Comparison of ENCODE assay signal across 8 cellular contexts in genomic region chr2:208265807-208266640, GRCh38. TPM values are rescaled to one million over a fixed set of nuclear protein-coding genes. Genes with fewer than 3 reads are reported as not detected.
DNase-seq lines count a peak whose midpoint lies in the region; ATAC-seq and TF ChIP-seq lines count a peak whose summit lies in the region.

Gene PIKFYVE, plus strand, starts transcription at chr2:208266255. Its CDS starts 5,265 bp downstream, at chr2:208271520.

- H3K27me3 ChIP-seq in H9 (ENCODE audit: insufficient read depth, low read length) = no peaks in the 10 kb centered on the region
- no peaks in the 10 kb centered on the region for H3K27me3 ChIP-seq in MG63

- H3K4me1 Mint-ChIP-seq in H9 = peaks cover 31 to 33% of the 10 kb centered on the region in 2 experiments
- H3K4me1 Mint-ChIP-seq in natural killer cell treated with Interleukin-12 subunit alpha and Interleukin-12 subunit beta and Interleukin-15 and Interleukin-18, amount 100 ng/mL, for 72 hours (ENCODE audit: low read depth in 2 of 2) = peaks cover 28 to 36% of the 10 kb centered on the region in 2 donors

- peak within 1 kb of the TSS; percentile 72 for H3K9ac ChIP-seq in H9 (ENCODE audit: extremely low read depth, insufficient read length, low read length)

- peak within 1 kb of the TSS; percentile 84 for H3K27ac ChIP-seq in H9 (ENCODE audit: insufficient read length, low read depth, low read length)

- H3K79me1 ChIP-seq in H9 (ENCODE audit: insufficient read depth, low read depth, low read length, poor library complexity, severe bottlenecking) = peaks cover 3% of the 10 kb centered on the region

- H3K4me3 ChIP-seq in MG63 (peak within 1 kb of the TSS; percentile 81), fibroblast of pulmonary artery (replicated peaks; ENCODE audit: low read depth, low read length) (peak within 1 kb of the TSS; percentile 65)

- peak within 1 kb of the TSS; percentile 96 to 98 (median 98) for H3K27ac Mint-ChIP-seq in H9
- H3K27ac Mint-ChIP-seq in natural killer cell treated with Interleukin-12 subunit alpha and Interleukin-12 subunit beta and Interleukin-15 and Interleukin-18, amount 100 ng/mL, for 72 hours = peak within 1 kb of the TSS; percentile 89 to 97

- peak; percentile 99 for DNase-seq in ELR (ENCODE audit: low read depth)
- peak; percentile 98 for DNase-seq in H9
- DNase-seq in MG63 = peak; percentile 98
- peak; percentile 94 for DNase-seq in SHP77 treated with DMSO at 0.1 percent for 48 hours (lab: John Stamatoyannopoulos, UW)
- peak; percentile 94 for DNase-seq in activated effector memory CD4-positive, alpha-beta T cell treated with anti-CD3 and anti-CD28 coated beads, Interleukin-2, amount 50 U/mL, for 16 hours
- DNase-seq in fibroblast of pulmonary artery (ENCODE audit: low read depth) = peak; percentile 99
- DNase-seq in natural killer cell treated with Interleukin-12 subunit alpha and Interleukin-12 subunit beta and Interleukin-15 and Interleukin-18, amount 100 ng/mL, for 72 hours (ENCODE audit: low spot score) = peak; percentile 96
- peak; percentile 90 for DNase-seq in stimulated activated naive CD8-positive, alpha-beta T cell treated with anti-CD3 and anti-CD28 coated beads, Interleukin-15, Interleukin-2, amounts not matched to agents 100 U/mL and 50 U/mL, for 24 hours

- H3K18ac ChIP-seq in H9 (ENCODE audit: insufficient read length, low read depth, low read length) = peak within 1 kb of the TSS; percentile 35

- H4K8ac ChIP-seq in H9 (replicated peaks; ENCODE audit: insufficient read length, low read depth, low read length) = no peak within 1 kb of the TSS

- peaks cover 18% of the 10 kb centered on the region for H3K79me2 ChIP-seq in H9 (ENCODE audit: insufficient read depth, low read length)

- ATAC-seq in natural killer cell treated with Interleukin-12 subunit alpha and Interleukin-12 subunit beta and Interleukin-15 and Interleukin-18, amount 100 ng/mL, for 72 hours = peak; percentile 95 to 97
- ATAC-seq in stimulated activated naive CD8-positive, alpha-beta T cell treated with anti-CD3 and anti-CD28 coated beads, Interleukin-15, Interleukin-2, amounts not matched to agents 100 U/mL and 50 U/mL, for 24 hours = peak; percentile 94

- H3K4me3 Mint-ChIP-seq in H9 = peak within 1 kb of the TSS; percentile 91 to 98
- peak within 1 kb of the TSS; percentile 94 for H3K4me3 Mint-ChIP-seq in natural killer cell treated with Interleukin-12 subunit alpha and Interleukin-12 subunit beta and Interleukin-15 and Interleukin-18, amount 100 ng/mL, for 72 hours

- WGBS in H9 (ENCODE audit: extremely low coverage, insufficient read length, low lambda C conversion rate) = no CpG with 5 or more reads among the region's 53 CpGs

- H3K4ac ChIP-seq in H9 (ENCODE audit: low read depth, low read length) = no peak within 1 kb of the TSS

- H3K56ac ChIP-seq in H9 (ENCODE audit: insufficient read length, low read depth, low read length) = no peak within 1 kb of the TSS

- no peaks in the 10 kb centered on the region for H3K4me1 ChIP-seq in H9 (ENCODE audit: insufficient read depth, low read length)

- no peak within 1 kb of the TSS for H2BK120ac ChIP-seq in H9 (ENCODE audit: low read depth, low read length, poor library complexity, severe bottlenecking)

- H3K36me3 ChIP-seq in MG63 = no peaks in the 10 kb centered on the region; the same call in 1 of the 2 replicates

- H3K9me3 ChIP-seq in H9 (ENCODE audit: control insufficient read depth, low read depth, low read length) = no peaks in the 10 kb centered on the region
- H3K9me3 ChIP-seq in MG63 = peaks cover 7% of the 10 kb centered on the region; the same call in 1 of the 2 replicates

- H3K36me3 Mint-ChIP-seq in H9 (ENCODE audit: insufficient read depth in 1 of 3, low read depth in 3 of 3) = peaks cover 2 to 8% (median 2%) of the 10 kb centered on the region in 3 experiments; a peak in 6 of 7 replicates
- H3K36me3 Mint-ChIP-seq in natural killer cell treated with Interleukin-12 subunit alpha and Interleukin-12 subunit beta and Interleukin-15 and Interleukin-18, amount 100 ng/mL, for 72 hours = no peaks in the 10 kb centered on the region

- no peak within 1 kb of the TSS for H3T11ph ChIP-seq in H9 (ENCODE audit: low read length)

- H4K91ac ChIP-seq in H9 (ENCODE audit: insufficient read length, low read depth, low read length) = no peak within 1 kb of the TSS

- peak within 1 kb of the TSS; percentile 1 for H2AFZ ChIP-seq in H9 (ENCODE audit: low read length)

- no peak within 1 kb of the TSS for H2BK15ac ChIP-seq in H9 (ENCODE audit: low read depth, low read length)

- peaks cover 4 to 5% of the 10 kb centered on the region in 2 experiments; a peak in 1 of 5 replicates for H3K9me3 Mint-ChIP-seq in H9
- H3K9me3 Mint-ChIP-seq in natural killer cell treated with Interleukin-12 subunit alpha and Interleukin-12 subunit beta and Interleukin-15 and Interleukin-18, amount 100 ng/mL, for 72 hours = no peaks in the 10 kb centered on the region

- H4K5ac ChIP-seq in H9 (ENCODE audit: insufficient read length, low read depth, low read length) = no peak within 1 kb of the TSS

- H3K4me2 ChIP-seq in H9 (ENCODE audit: insufficient read depth, insufficient read length, low read length) = peak within 1 kb of the TSS; percentile 89

- H2BK5ac ChIP-seq in H9 (ENCODE audit: insufficient read length, low read length) = no peak within 1 kb of the TSS

- H3K23me2 ChIP-seq in H9 (ENCODE audit: insufficient read length, low read depth, low read length, poor library complexity, severe bottlenecking) = peaks cover 4% of the 10 kb centered on the region

- no peak within 1 kb of the TSS for H3K14ac ChIP-seq in H9 (ENCODE audit: insufficient read depth, low read length)

- no peaks in the 10 kb centered on the region for H4K20me1 ChIP-seq in H9 (ENCODE audit: control insufficient read depth, insufficient read depth, insufficient read length)

- H2BK20ac ChIP-seq in H9 (ENCODE audit: low read depth, low read length, poor library complexity, severe bottlenecking) = no peak within 1 kb of the TSS

- TF ChIP-seq CTCF in H9 (conservative IDR thresholded peaks at IDR 0.05) = no peak
- TF ChIP-seq CTCF in fibroblast of pulmonary artery (IDR thresholded peaks at IDR 0.05; ENCODE audit: low read length, missing control alignments) = no peak

- H3K27me3 Mint-ChIP-seq in H9 (ENCODE audit: low read depth) = no peaks in the 10 kb centered on the region
- H3K27me3 Mint-ChIP-seq in natural killer cell treated with Interleukin-12 subunit alpha and Interleukin-12 subunit beta and Interleukin-15 and Interleukin-18, amount 100 ng/mL, for 72 hours = no peaks in the 10 kb centered on the region

- H2BK12ac ChIP-seq in H9 (ENCODE audit: insufficient read length, low read depth, low read length) = no peak within 1 kb of the TSS

- no peak within 1 kb of the TSS for H2AK5ac ChIP-seq in H9 (ENCODE audit: insufficient read length, low read length)

- no peak within 1 kb of the TSS for H3K23ac ChIP-seq in H9 (ENCODE audit: insufficient read length, low read depth, low read length)

RNA-seq across cellular contexts. Expression of gene PIKFYVE, which starts in this region (rescaled TPM):
- total RNA-seq in H9 (2021) = 25.7 and 27.2 TPM in 2 replicates
- 7.1 and 9.4 TPM in 2 replicates for total RNA-seq in MG63 (2014; rRNA removed; shearing (Covaris generic); ENCODE audit: low replicate concordance)
- total RNA-seq in natural killer cell treated with Interleukin-12 subunit alpha and Interleukin-12 subunit beta and Interleukin-15 and Interleukin-18, amount 100 ng/mL, for 72 hours = 10 to 100 TPM; 25.6 to 29.9 TPM

Comparison
In these comparisons a context has a peak if more than half of its experiments do, and no peak if none do; other contexts are left out.
1. Peak in every context shown above with its lines: DNase-seq, ATAC-seq, H3K4me3 ChIP-seq and H3K27ac ChIP-seq.